Comparison of ENCODE assay signal across 1 cellular context in genomic region chr1:150926094-150926741, GRCh38.
TF ChIP-seq lines count a peak whose summit lies in the region.

Gene SETDB1 (plus strand): TSS chr1:150926363. CDS start chr1:150927715, 1,352 bp downstream.

TF ChIP-seq in A549, 52 proteins besides CTCF, POLR2A, EP300 and RAD21 (continued from another document):
- no peak for TF ChIP-seq PBX3 (IDR thresholded peaks at IDR 0.05)
- TF ChIP-seq CHD4 (IDR thresholded peaks at IDR 0.05; ENCODE audit: borderline replicate concordance): no peak
- no peak for TF ChIP-seq HDAC2 (IDR thresholded peaks at IDR 0.05)
- TF ChIP-seq POLR2AphosphoS2 (conservative IDR thresholded peaks at IDR 0.05; ENCODE audit: low read length): no peak
